18 cellular contexts compared by ENCODE assay signal in the genomic region with DNA sequence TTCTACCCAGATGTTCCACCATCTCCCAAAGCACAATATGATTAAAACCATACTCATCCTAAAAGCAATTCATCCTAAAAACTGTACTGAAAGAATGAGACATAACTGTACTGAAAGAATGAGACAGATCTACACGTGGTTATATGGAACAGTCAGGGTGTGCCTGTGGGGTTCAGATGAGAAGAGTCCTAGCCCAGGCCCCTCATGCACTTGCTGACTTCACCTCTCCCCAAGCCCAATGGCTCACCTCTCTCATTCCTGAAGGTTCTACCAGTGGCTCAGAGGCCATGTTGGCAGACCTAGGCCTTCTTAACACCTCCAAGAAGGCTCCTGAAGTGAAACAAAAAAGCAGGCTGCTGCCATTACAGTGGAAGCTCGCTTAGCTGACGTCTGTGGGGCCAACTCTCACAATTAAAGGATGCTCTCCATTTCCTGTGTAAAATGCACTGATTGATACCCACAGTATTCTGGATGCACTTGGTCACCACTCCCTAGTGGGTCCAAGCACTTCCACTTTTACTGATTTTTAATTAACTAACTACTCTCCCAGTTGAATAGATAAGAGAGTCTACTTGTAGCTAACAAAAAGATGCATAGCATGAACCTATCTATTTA. TPM values are rescaled to one million over a fixed set of nuclear protein-coding genes. Genes with fewer than 3 reads are reported as not detected.
DNase-seq lines count a peak whose midpoint lies in the region; ATAC-seq, FAIRE-seq and TF ChIP-seq lines count a peak whose summit lies in the region.
"Had no signal": no experiment of that assay in that cellular context is flagged by ENCODE, and none has a peak within 500 bp of the region (broad histone marks: within the 10 kb centered on the region; RNA-seq: fewer than 3 reads in every experiment).

No MANE protein-coding gene starts in this region.

- no peaks in the 10 kb centered on the region for H4K20me1 ChIP-seq in astrocyte (ENCODE audit: insufficient read depth, low read length)

- TF ChIP-seq CTCF in activated CD8-positive, alpha-beta T cell treated with anti-CD3 and anti-CD28 coated beads for 36 hours (IDR thresholded peaks at IDR 0.05) = no peak
- TF ChIP-seq CTCF in astrocyte (IDR thresholded peaks at IDR 0.05; ENCODE audit: insufficient read depth, low read depth, low read length) = no peak
- TF ChIP-seq CTCF in left ventricle myocardium inferior (IDR thresholded peaks at IDR 0.05; ENCODE audit: borderline replicate concordance) = no peak

- H3K4me3 ChIP-seq in astrocyte (ENCODE audit: insufficient read depth, low read depth, low read length) (no peak overlapping the region), left ventricle myocardium inferior (no peak overlapping the region)
- H3K4me3 ChIP-seq: lung had no signal

- FAIRE-seq in astrocyte (lab: Jason Lieb, UNC) = peak; percentile 41
- FAIRE-seq: GM19239 had no signal

- H3K9ac ChIP-seq in astrocyte (ENCODE audit: low read length) = no peak overlapping the region
- H3K9ac ChIP-seq: KMS-11 had no signal

- no peaks in the 10 kb centered on the region for H3K9me3 ChIP-seq in astrocyte (ENCODE audit: insufficient read depth, low read depth, low read length)
- no peaks in the 10 kb centered on the region for H3K9me3 ChIP-seq in left ventricle myocardium inferior (replicated peaks)
- H3K9me3 ChIP-seq: Caco-2 had no signal

- peak; percentile 28 for DNase-seq in activated CD8-positive, alpha-beta T cell treated with anti-CD3 and anti-CD28 coated beads for 36 hours
- no peak for DNase-seq in activated CD8-positive, alpha-beta T cell treated with anti-CD3 and anti-CD28 coated beads, Interleukin-2, amount 10 ng/mL, durations not matched to agents 7 days and 5 days
- no peak for DNase-seq in astrocyte (ENCODE audit: low read depth)
- DNase-seq in stimulated activated CD4-positive, alpha-beta T cell treated with anti-CD3 and anti-CD28 coated beads, Interleukin-4, amount 100 ng/mL, for 48 hours (ENCODE audit: low read depth in 2 of 2) = peak; percentile 12 to 36
- DNase-seq in NCI-H2029 (lab: John Stamatoyannopoulos, UW) = no peak
- no peak for DNase-seq in NCI-H2081 treated with DMSO at 0.1 percent for 48 hours (lab: John Stamatoyannopoulos, UW)
- DNase-seq in left ventricle myocardium inferior = no peak
- DNase-seq: Caco-2, GOT3, NCI-H446 treated with DMSO at 0.1 percent for 48 hours, nephron progenitor cell, PC-3 had no signal

- H3K4me1 ChIP-seq in astrocyte (ENCODE audit: insufficient read depth, low read length) = no peaks in the 10 kb centered on the region
- H3K4me1 ChIP-seq in left ventricle myocardium inferior = no peaks in the 10 kb centered on the region
- H3K4me1 ChIP-seq: Caco-2 had no signal

- no peaks in the 10 kb centered on the region for H3K36me3 Mint-ChIP-seq in activated CD8-positive, alpha-beta T cell treated with anti-CD3 and anti-CD28 coated beads for 36 hours (ENCODE audit: low read depth)
- no peaks in the 10 kb centered on the region for H3K36me3 Mint-ChIP-seq in activated CD8-positive, alpha-beta T cell treated with anti-CD3 and anti-CD28 coated beads, Interleukin-2, amount 10 ng/mL, durations not matched to agents 7 days and 5 days (ENCODE audit: low read depth)
- no peaks in the 10 kb centered on the region for H3K36me3 Mint-ChIP-seq in astrocyte (ENCODE audit: low read depth, unreplicated experiment)
- H3K36me3 Mint-ChIP-seq: brain had no signal

- H3K9me3 Mint-ChIP-seq in activated CD8-positive, alpha-beta T cell treated with anti-CD3 and anti-CD28 coated beads for 36 hours = no peaks in the 10 kb centered on the region
- H3K9me3 Mint-ChIP-seq in activated CD8-positive, alpha-beta T cell treated with anti-CD3 and anti-CD28 coated beads, Interleukin-2, amount 10 ng/mL, durations not matched to agents 7 days and 5 days (ENCODE audit: insufficient read depth) = no peaks in the 10 kb centered on the region
- no peaks in the 10 kb centered on the region for H3K9me3 Mint-ChIP-seq in astrocyte (ENCODE audit: unreplicated experiment)

- H3K27ac Mint-ChIP-seq in activated CD8-positive, alpha-beta T cell treated with anti-CD3 and anti-CD28 coated beads for 36 hours = no peak overlapping the region
- no peak overlapping the region for H3K27ac Mint-ChIP-seq in activated CD8-positive, alpha-beta T cell treated with anti-CD3 and anti-CD28 coated beads, Interleukin-2, amount 10 ng/mL, durations not matched to agents 7 days and 5 days
- H3K27ac Mint-ChIP-seq in astrocyte (ENCODE audit: unreplicated experiment) = no peak overlapping the region
- H3K27ac Mint-ChIP-seq: nephron progenitor cell had no signal

- ATAC-seq in activated CD8-positive, alpha-beta T cell treated with anti-CD3 and anti-CD28 coated beads for 36 hours = peak; percentile 94
- ATAC-seq in activated CD8-positive, alpha-beta T cell treated with anti-CD3 and anti-CD28 coated beads, Interleukin-2, amount 10 ng/mL, durations not matched to agents 7 days and 5 days = no peak
- peak; percentile 78 for ATAC-seq in HG02973 (IDR thresholded peaks at IDR 0.05; ENCODE audit: unreplicated experiment)
- ATAC-seq: PC-3 had no signal

- no peak overlapping the region for H3K4me3 Mint-ChIP-seq in activated CD8-positive, alpha-beta T cell treated with anti-CD3 and anti-CD28 coated beads for 36 hours
- no peak overlapping the region for H3K4me3 Mint-ChIP-seq in activated CD8-positive, alpha-beta T cell treated with anti-CD3 and anti-CD28 coated beads, Interleukin-2, amount 10 ng/mL, durations not matched to agents 7 days and 5 days
- no peak overlapping the region for H3K4me3 Mint-ChIP-seq in astrocyte (ENCODE audit: unreplicated experiment)
- H3K4me3 Mint-ChIP-seq: brain, nephron progenitor cell had no signal

- CTCF ChIA-PET in activated CD8-positive, alpha-beta T cell treated with anti-CD3 and anti-CD28 coated beads for 36 hours (lab: Charles Lee) = no interaction called here
- CTCF ChIA-PET in activated CD8-positive, alpha-beta T cell treated with anti-CD3 and anti-CD28 coated beads, Interleukin-2, amount 10 ng/mL, durations not matched to agents 7 days and 5 days (lab: Charles Lee) = no interaction called here

- H3K27ac ChIP-seq in astrocyte (ENCODE audit: low read depth, low read length) = no peak overlapping the region
- H3K27ac ChIP-seq in left ventricle myocardium inferior (replicated peaks) = no peak overlapping the region
- H3K27ac ChIP-seq: KMS-11 had no signal

- H3K4me1 Mint-ChIP-seq in activated CD8-positive, alpha-beta T cell treated with anti-CD3 and anti-CD28 coated beads for 36 hours (ENCODE audit: low read depth) = peaks cover 8% of the 10 kb centered on the region
- no peaks in the 10 kb centered on the region for H3K4me1 Mint-ChIP-seq in activated CD8-positive, alpha-beta T cell treated with anti-CD3 and anti-CD28 coated beads, Interleukin-2, amount 10 ng/mL, durations not matched to agents 7 days and 5 days (ENCODE audit: low read depth)
- peaks cover 3% of the 10 kb centered on the region for H3K4me1 Mint-ChIP-seq in astrocyte (ENCODE audit: low read depth, unreplicated experiment)

- no peaks in the 10 kb centered on the region for H3K79me2 ChIP-seq in astrocyte (ENCODE audit: insufficient read depth, low read length)

- H3K36me3 ChIP-seq in astrocyte (ENCODE audit: insufficient read depth, low read length) (no peaks in the 10 kb centered on the region), left ventricle myocardium inferior (no peaks in the 10 kb centered on the region)

- H3K27me3 ChIP-seq in astrocyte (ENCODE audit: insufficient read depth, low read length) (no peaks in the 10 kb centered on the region), left ventricle myocardium inferior (ENCODE audit: low read depth) (no peaks in the 10 kb centered on the region)

- H3K4me2 ChIP-seq in astrocyte (ENCODE audit: low read length) = no peak overlapping the region
- H3K4me2 ChIP-seq: KMS-11 had no signal

- H2AFZ ChIP-seq in astrocyte (ENCODE audit: low read depth, low read length) = no peak overlapping the region

- POLR2A ChIA-PET in activated CD8-positive, alpha-beta T cell treated with anti-CD3 and anti-CD28 coated beads for 36 hours (lab: Charles Lee) = interaction anchor here (0.7 kb wide), 1 partner anchor 55 kb away, joined by 3 read pairs; no protein-coding TSS in a partner anchor
- POLR2A ChIA-PET in activated CD8-positive, alpha-beta T cell treated with anti-CD3 and anti-CD28 coated beads, Interleukin-2, amount 10 ng/mL, durations not matched to agents 7 days and 5 days (lab: Charles Lee) = no interaction called here

- peaks cover 2% of the 10 kb centered on the region for H3K27me3 Mint-ChIP-seq in activated CD8-positive, alpha-beta T cell treated with anti-CD3 and anti-CD28 coated beads for 36 hours
- peaks cover 4% of the 10 kb centered on the region for H3K27me3 Mint-ChIP-seq in activated CD8-positive, alpha-beta T cell treated with anti-CD3 and anti-CD28 coated beads, Interleukin-2, amount 10 ng/mL, durations not matched to agents 7 days and 5 days (ENCODE audit: low read depth)
- H3K27me3 Mint-ChIP-seq in astrocyte (ENCODE audit: low read depth, unreplicated experiment) = peaks cover 3% of the 10 kb centered on the region
- H3K27me3 Mint-ChIP-seq: brain had no signal

- intact Hi-C loops in activated CD8-positive, alpha-beta T cell treated with anti-CD3 and anti-CD28 coated beads for 36 hours (cut with micrococcal nuclease) = no loop called here
- intact Hi-C loops in left ventricle myocardium inferior (cut with micrococcal nuclease) = no loop called here

RNA-seq across cellular contexts. Expression of a gene that starts 3.8 kb away (rescaled TPM):
- total RNA-seq in activated CD8-positive, alpha-beta T cell treated with anti-CD3 and anti-CD28 coated beads for 36 hours = not detected
- not detected for total RNA-seq in activated CD8-positive, alpha-beta T cell treated with anti-CD3 and anti-CD28 coated beads, Interleukin-2, amount 10 ng/mL, durations not matched to agents 7 days and 5 days
- 0.61 and 0.70 TPM in 2 replicates for total RNA-seq in astrocyte
- total RNA-seq in left ventricle myocardium inferior = not detected
- total RNA-seq: renal cortical epithelial cell had no signal

Comparison
In these comparisons a context has a peak if more than half of its experiments do, and no peak if none do; other contexts are left out.
1. DNase-seq: peak in activated CD8-positive, alpha-beta T cell treated with anti-CD3 and anti-CD28 coated beads for 36 hours (single experiment) and stimulated activated CD4-positive, alpha-beta T cell treated with anti-CD3 and anti-CD28 coated beads, Interleukin-4, amount 100 ng/mL, for 48 hours (2 of 2); none in activated CD8-positive, alpha-beta T cell treated with anti-CD3 and anti-CD28 coated beads, Interleukin-2, amount 10 ng/mL, durations not matched to agents 7 days and 5 days (single experiment), astrocyte (single experiment), NCI-H2029 (single experiment), NCI-H2081 treated with DMSO at 0.1 percent for 48 hours (single experiment) and left ventricle myocardium inferior (single experiment).